Comparison of ENCODE assay signal across 1 cellular context in the genomic region with DNA sequence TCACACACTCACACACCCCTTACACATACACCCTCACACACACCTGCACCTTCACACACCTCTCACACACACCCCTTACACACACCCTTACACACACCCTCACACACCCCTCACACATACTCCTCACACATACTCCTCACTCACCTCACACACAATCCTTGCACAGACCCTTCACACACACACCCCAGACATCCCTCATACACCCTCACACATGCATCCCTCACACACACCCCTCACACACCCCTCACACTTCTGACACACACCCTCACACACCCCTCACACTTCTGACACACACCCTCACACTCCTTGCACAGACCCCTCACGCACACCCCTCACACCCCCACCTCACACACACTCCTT.
TF ChIP-seq lines count a peak whose summit lies in the region.

No MANE protein-coding gene starts in this region.

TF ChIP-seq in IMR-90, 13 proteins besides CTCF, POLR2A, EP300 and RAD21:
- TF ChIP-seq NFE2L2 (IDR thresholded peaks at IDR 0.05; ENCODE audit: low read depth, low read length) (no peak), CEBPB (IDR thresholded peaks at IDR 0.05; ENCODE audit: low read depth, low read length) (no peak), USF2 (IDR thresholded peaks at IDR 0.05; ENCODE audit: low read depth, low read length) (no peak), BHLHE40 (IDR thresholded peaks at IDR 0.05; ENCODE audit: low read depth, low read length) (no peak), FOS (IDR thresholded peaks at IDR 0.05; ENCODE audit: low read depth, low read length) (no peak), CHD1 (IDR thresholded peaks at IDR 0.05; ENCODE audit: low read depth, low read length) (no peak), MAFK (IDR thresholded peaks at IDR 0.05; ENCODE audit: low read depth, low read length) (no peak), MXI1 (IDR thresholded peaks at IDR 0.05; ENCODE audit: borderline replicate concordance, low read depth, low read length) (no peak), RFX5 (IDR thresholded peaks at IDR 0.05; ENCODE audit: low read depth, low read length) (no peak), MAZ (IDR thresholded peaks at IDR 0.05; ENCODE audit: borderline replicate concordance, low read depth, low read length) (no peak), SMC3 (IDR thresholded peaks at IDR 0.05; ENCODE audit: low read depth, low read length) (no peak), RCOR1 (IDR thresholded peaks at IDR 0.05; ENCODE audit: insufficient replicate concordance, low read length) (no peak)
- TF ChIP-seq, protein P1, sequence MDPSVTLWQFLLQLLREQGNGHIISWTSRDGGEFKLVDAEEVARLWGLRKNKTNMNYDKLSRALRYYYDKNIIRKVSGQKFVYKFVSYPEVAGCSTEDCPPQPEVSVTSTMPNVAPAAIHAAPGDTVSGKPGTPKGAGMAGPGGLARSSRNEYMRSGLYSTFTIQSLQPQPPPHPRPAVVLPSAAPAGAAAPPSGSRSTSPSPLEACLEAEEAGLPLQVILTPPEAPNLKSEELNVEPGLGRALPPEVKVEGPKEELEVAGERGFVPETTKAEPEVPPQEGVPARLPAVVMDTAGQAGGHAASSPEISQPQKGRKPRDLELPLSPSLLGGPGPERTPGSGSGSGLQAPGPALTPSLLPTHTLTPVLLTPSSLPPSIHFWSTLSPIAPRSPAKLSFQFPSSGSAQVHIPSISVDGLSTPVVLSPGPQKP (IDR thresholded peaks at IDR 0.05; ENCODE audit: borderline replicate concordance, low read depth, low read length): no peak
